ENCODE assay signal across 8 cellular contexts in genomic region chr9:34620061-34620994, GRCh38.
DNase-seq lines count a peak whose midpoint lies in the region; ATAC-seq and TF ChIP-seq lines count a peak whose summit lies in the region.

DCTN3 (minus strand) TSS chr9:34620495; CDS start chr9:34620464, 31 bp downstream.

- peak; percentile 94 for ATAC-seq in GM21526 (IDR thresholded peaks at IDR 0.05; ENCODE audit: low FRiP score, unreplicated experiment)

- TF ChIP-seq POLR2A in erythroblast (IDR thresholded peaks at IDR 0.05; ENCODE audit: low read length): peak; percentile 84

- H3K9me3 ChIP-seq in mucosa of stomach (ENCODE audit: control insufficient read depth, low read length): no peaks in the 10 kb centered on the region

- peaks cover 15% of the 10 kb centered on the region for H3K4me1 ChIP-seq in mucosa of stomach (ENCODE audit: control insufficient read depth, insufficient read depth, low read length)

- H3K36me3 ChIP-seq in mucosa of stomach (ENCODE audit: control insufficient read depth, insufficient read depth, low read length): no peaks in the 10 kb centered on the region

- peak; percentile 97 for DNase-seq in DMS 273 (lab: John Stamatoyannopoulos, UW; ENCODE audit: unreplicated experiment)
- DNase-seq in HuH-7.5 (ENCODE audit: low spot score): peak; percentile 94
- DNase-seq in OCI-M2 (lab: John Stamatoyannopoulos, UW; ENCODE audit: unreplicated experiment): peak; percentile 86
- peak; percentile 85 for DNase-seq in activated T-cell treated with anti-CD3 and anti-CD28 coated beads for 4 hours
- peak; percentile 96 to 97 for DNase-seq in erythroblast (lab: John Stamatoyannopoulos, UW)
- peak; percentile 73 to 80 for DNase-seq in stimulated activated CD8-positive, alpha-beta memory T cell treated with anti-CD3 and anti-CD28 coated beads, Interleukin-7, amount 100 ng/mL, for 1 hour (ENCODE audit: low read depth in 2 of 2)

- peaks cover 40% of the 10 kb centered on the region for H3K27me3 ChIP-seq in mucosa of stomach (ENCODE audit: control insufficient read depth, insufficient read depth, low read length)

- H3K9ac ChIP-seq in mucosa of stomach (ENCODE audit: low read length): peak within 1 kb of the TSS; percentile 87

- H3K4me3 ChIP-seq in mucosa of stomach (ENCODE audit: low read length): peak within 1 kb of the TSS; percentile 75

Comparison
In these comparisons a context has a peak if more than half of its experiments do, and no peak if none do; other contexts are left out.
1. Peak in every context shown above with its lines: DNase-seq, ATAC-seq and H3K4me3 ChIP-seq.